In genomic region chr4:53162926-53163325, GRCh38 we compare ENCODE assay signal across 24 cellular contexts.
"Had no signal": no experiment of that assay in that cellular context is flagged by ENCODE, and none has a peak within 500 bp of the region (broad histone marks: within the 10 kb centered on the region; RNA-seq: fewer than 3 reads in every experiment).

No MANE protein-coding gene starts in this region.

- DNase-seq: colonic mucosa; cortex of kidney; dermis blood vessel endothelial cell; dorsolateral prefrontal cortex; effector CD4-positive, alpha-beta T cell; effector CD8-positive, alpha-beta T cell; effector memory CD4-positive, alpha-beta T cell; effector memory CD8-positive, alpha-beta T cell; endodermal cell; erythroblast; esophagus squamous epithelium; foreskin fibroblast; foreskin keratinocyte; foreskin melanocyte; gastrocnemius medialis; glutamatergic neuron; head of caudate nucleus; heart left ventricle; heart right ventricle had no signal

- H3K4me1 ChIP-seq: colonic mucosa, esophagus muscularis mucosa, esophagus squamous epithelium, foreskin keratinocyte, gastrocnemius medialis had no signal

- ATAC-seq: effector memory CD8-positive, alpha-beta T cell; esophagus mucosa; foreskin keratinocyte; gastrocnemius medialis; gastroesophageal sphincter; heart left ventricle; heart right ventricle had no signal

- H3K27me3 ChIP-seq: colonic mucosa, dorsolateral prefrontal cortex, esophagus muscularis mucosa, esophagus squamous epithelium, foreskin keratinocyte, gastrocnemius medialis, gastroesophageal sphincter, heart left ventricle, heart right ventricle had no signal

- H3K27ac ChIP-seq: colonic mucosa, coronary artery, dorsolateral prefrontal cortex, epithelial cell of prostate, esophagus muscularis mucosa, esophagus squamous epithelium, foreskin keratinocyte, gastrocnemius medialis, gastroesophageal sphincter, heart left ventricle, heart right ventricle had no signal

- H3K36me3 ChIP-seq: colonic mucosa, esophagus muscularis mucosa, esophagus squamous epithelium, gastrocnemius medialis, gastroesophageal sphincter, heart left ventricle, heart right ventricle had no signal

- H3K9me3 ChIP-seq: colonic mucosa, esophagus muscularis mucosa, esophagus squamous epithelium, gastrocnemius medialis, gastroesophageal sphincter, heart left ventricle, heart right ventricle had no signal

- H3K4me3 ChIP-seq: colonic mucosa, coronary artery, dorsolateral prefrontal cortex, esophagus muscularis mucosa, esophagus squamous epithelium, gastrocnemius medialis, gastroesophageal sphincter, heart left ventricle, heart right ventricle had no signal
